ENCODE assay signal across 1 cellular context in the genomic region with DNA sequence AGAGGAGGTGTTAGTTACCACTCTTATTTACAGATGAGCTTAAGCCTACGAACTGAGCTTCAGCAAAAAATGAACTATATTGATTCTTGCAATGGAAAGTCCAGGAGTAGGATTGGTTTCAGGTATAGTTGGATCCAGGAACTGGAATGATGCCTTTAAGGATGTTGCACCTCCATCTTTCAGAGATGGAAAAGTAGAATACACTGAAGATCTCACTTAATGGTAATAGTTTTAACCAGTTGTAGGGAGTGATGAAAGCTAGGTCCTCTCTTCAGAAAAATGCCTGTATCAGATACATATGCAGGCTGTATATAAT.
TF ChIP-seq lines count a peak whose summit lies in the region.

No MANE protein-coding gene starts in this region.

TF ChIP-seq in HepG2, 621 proteins besides CTCF, POLR2A, EP300 and RAD21 (continues in another document):
- TF ChIP-seq BCLAF1 (IDR thresholded peaks at IDR 0.05) (no peak), YEATS2 (CRISPR knock-in tag; IDR thresholded peaks at IDR 0.05; ENCODE audit: borderline replicate concordance) (peak; percentile 12; the same call in 1 of the 2 replicates), CEBPG (CRISPR knock-in tag; IDR thresholded peaks at IDR 0.05) (no peak), CAMTA2 (CRISPR knock-in tag; IDR thresholded peaks at IDR 0.05; ENCODE audit: borderline replicate concordance) (no peak), ZNF512 (CRISPR knock-in tag; IDR thresholded peaks at IDR 0.05) (no peak), ZNF577 (CRISPR knock-in tag; IDR thresholded peaks at IDR 0.05; ENCODE audit: borderline replicate concordance, low read depth) (no peak), ZNF274 (CRISPR knock-in tag; IDR thresholded peaks at IDR 0.05) (no peak), NAIF1 (CRISPR knock-in tag; IDR thresholded peaks at IDR 0.05; ENCODE audit: borderline replicate concordance) (no peak), SIN3A (IDR thresholded peaks at IDR 0.05; ENCODE audit: borderline replicate concordance, low read depth, low read length) (no peak), AKAP8 (CRISPR knock-in tag; IDR thresholded peaks at IDR 0.05) (no peak), HMG20A (CRISPR knock-in tag; IDR thresholded peaks at IDR 0.05; ENCODE audit: borderline replicate concordance) (0 out of 2 replicates have a peak, but pooled peaks have one; percentile 10), WIZ (CRISPR knock-in tag; IDR thresholded peaks at IDR 0.05) (no peak), ZNF547 (CRISPR knock-in tag; IDR thresholded peaks at IDR 0.05) (no peak), GATAD2A (CRISPR knock-in tag; IDR thresholded peaks at IDR 0.05) (no peak), CHCHD3 (CRISPR knock-in tag; IDR thresholded peaks at IDR 0.05) (no peak), ASH2L (IDR thresholded peaks at IDR 0.05; ENCODE audit: insufficient read length, low read depth, low read length) (no peak), ELF1 (CRISPR knock-in tag; IDR thresholded peaks at IDR 0.05) (0 out of 2 replicates have a peak, but pooled peaks have one; percentile 1), ZNF768 (CRISPR knock-in tag; IDR thresholded peaks at IDR 0.05) (no peak), ZNF33A (CRISPR knock-in tag; IDR thresholded peaks at IDR 0.05; ENCODE audit: borderline replicate concordance) (no peak), ZIK1 (CRISPR knock-in tag; IDR thresholded peaks at IDR 0.05; ENCODE audit: borderline replicate concordance, low read depth) (no peak)
- TF ChIP-seq, protein P1, sequence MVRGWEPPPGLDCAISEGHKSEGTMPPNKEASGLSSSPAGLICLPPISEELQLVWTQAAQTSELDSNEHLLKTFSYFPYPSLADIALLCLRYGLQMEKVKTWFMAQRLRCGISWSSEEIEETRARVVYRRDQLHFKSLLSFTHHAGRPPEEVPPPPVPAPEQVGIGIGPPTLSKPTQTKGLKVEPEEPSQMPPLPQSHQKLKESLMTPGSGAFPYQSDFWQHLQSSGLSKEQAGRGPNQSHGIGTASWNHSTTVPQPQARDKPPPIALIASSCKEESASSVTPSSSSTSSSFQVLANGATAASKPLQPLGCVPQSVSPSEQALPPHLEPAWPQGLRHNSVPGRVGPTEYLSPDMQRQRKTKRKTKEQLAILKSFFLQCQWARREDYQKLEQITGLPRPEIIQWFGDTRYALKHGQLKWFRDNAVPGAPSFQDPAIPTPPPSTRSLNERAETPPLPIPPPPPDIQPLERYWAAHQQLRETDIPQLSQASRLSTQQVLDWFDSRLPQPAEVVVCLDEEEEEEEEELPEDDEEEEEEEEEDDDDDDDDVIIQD (CRISPR knock-in tag; IDR thresholded peaks at IDR 0.05; ENCODE audit: low read depth), result 0 out of 2 replicates have a peak, but pooled peaks have one; percentile 9
- TF ChIP-seq, protein P2, sequence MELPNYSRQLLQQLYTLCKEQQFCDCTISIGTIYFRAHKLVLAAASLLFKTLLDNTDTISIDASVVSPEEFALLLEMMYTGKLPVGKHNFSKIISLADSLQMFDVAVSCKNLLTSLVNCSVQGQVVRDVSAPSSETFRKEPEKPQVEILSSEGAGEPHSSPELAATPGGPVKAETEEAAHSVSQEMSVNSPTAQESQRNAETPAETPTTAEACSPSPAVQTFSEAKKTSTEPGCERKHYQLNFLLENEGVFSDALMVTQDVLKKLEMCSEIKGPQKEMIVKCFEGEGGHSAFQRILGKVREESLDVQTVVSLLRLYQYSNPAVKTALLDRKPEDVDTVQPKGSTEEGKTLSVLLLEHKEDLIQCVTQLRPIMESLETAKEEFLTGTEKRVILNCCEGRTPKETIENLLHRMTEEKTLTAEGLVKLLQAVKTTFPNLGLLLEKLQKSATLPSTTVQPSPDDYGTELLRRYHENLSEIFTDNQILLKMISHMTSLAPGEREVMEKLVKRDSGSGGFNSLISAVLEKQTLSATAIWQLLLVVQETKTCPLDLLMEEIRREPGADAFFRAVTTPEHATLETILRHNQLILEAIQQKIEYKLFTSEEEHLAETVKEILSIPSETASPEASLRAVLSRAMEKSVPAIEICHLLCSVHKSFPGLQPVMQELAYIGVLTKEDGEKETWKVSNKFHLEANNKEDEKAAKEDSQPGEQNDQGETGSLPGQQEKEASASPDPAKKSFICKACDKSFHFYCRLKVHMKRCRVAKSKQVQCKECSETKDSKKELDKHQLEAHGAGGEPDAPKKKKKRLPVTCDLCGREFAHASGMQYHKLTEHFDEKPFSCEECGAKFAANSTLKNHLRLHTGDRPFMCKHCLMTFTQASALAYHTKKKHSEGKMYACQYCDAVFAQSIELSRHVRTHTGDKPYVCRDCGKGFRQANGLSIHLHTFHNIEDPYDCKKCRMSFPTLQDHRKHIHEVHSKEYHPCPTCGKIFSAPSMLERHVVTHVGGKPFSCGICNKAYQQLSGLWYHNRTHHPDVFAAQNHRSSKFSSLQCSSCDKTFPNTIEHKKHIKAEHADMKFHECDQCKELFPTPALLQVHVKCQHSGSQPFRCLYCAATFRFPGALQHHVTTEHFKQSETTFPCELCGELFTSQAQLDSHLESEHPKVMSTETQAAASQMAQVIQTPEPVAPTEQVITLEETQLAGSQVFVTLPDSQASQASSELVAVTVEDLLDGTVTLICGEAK (IDR thresholded peaks at IDR 0.05), result no peak
- TF ChIP-seq, protein P2 (CRISPR knock-in tag; IDR thresholded peaks at IDR 0.05), result no peak
- TF ChIP-seq, protein P3, sequence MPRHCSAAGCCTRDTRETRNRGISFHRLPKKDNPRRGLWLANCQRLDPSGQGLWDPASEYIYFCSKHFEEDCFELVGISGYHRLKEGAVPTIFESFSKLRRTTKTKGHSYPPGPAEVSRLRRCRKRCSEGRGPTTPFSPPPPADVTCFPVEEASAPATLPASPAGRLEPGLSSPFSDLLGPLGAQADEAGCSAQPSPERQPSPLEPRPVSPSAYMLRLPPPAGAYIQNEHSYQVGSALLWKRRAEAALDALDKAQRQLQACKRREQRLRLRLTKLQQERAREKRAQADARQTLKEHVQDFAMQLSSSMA (CRISPR knock-in tag; IDR thresholded peaks at IDR 0.05), result no peak
- TF ChIP-seq, protein P4, sequence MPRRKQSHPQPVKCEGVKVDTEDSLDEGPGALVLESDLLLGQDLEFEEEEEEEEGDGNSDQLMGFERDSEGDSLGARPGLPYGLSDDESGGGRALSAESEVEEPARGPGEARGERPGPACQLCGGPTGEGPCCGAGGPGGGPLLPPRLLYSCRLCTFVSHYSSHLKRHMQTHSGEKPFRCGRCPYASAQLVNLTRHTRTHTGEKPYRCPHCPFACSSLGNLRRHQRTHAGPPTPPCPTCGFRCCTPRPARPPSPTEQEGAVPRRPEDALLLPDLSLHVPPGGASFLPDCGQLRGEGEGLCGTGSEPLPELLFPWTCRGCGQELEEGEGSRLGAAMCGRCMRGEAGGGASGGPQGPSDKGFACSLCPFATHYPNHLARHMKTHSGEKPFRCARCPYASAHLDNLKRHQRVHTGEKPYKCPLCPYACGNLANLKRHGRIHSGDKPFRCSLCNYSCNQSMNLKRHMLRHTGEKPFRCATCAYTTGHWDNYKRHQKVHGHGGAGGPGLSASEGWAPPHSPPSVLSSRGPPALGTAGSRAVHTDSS (CRISPR knock-in tag; conservative IDR thresholded peaks at IDR 0.05), result no peak
- TF ChIP-seq, protein P5, sequence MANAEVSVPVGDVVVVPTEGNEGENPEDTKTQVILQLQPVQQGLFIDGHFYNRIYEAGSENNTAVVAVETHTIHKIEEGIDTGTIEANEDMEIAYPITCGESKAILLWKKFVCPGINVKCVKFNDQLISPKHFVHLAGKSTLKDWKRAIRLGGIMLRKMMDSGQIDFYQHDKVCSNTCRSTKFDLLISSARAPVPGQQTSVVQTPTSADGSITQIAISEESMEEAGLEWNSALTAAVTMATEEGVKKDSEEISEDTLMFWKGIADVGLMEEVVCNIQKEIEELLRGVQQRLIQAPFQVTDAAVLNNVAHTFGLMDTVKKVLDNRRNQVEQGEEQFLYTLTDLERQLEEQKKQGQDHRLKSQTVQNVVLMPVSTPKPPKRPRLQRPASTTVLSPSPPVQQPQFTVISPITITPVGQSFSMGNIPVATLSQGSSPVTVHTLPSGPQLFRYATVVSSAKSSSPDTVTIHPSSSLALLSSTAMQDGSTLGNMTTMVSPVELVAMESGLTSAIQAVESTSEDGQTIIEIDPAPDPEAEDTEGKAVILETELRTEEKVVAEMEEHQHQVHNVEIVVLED (CRISPR knock-in tag; IDR thresholded peaks at IDR 0.05; ENCODE audit: borderline replicate concordance), result no peak; the same call in 1 of the 2 replicates
- TF ChIP-seq, protein P6, sequence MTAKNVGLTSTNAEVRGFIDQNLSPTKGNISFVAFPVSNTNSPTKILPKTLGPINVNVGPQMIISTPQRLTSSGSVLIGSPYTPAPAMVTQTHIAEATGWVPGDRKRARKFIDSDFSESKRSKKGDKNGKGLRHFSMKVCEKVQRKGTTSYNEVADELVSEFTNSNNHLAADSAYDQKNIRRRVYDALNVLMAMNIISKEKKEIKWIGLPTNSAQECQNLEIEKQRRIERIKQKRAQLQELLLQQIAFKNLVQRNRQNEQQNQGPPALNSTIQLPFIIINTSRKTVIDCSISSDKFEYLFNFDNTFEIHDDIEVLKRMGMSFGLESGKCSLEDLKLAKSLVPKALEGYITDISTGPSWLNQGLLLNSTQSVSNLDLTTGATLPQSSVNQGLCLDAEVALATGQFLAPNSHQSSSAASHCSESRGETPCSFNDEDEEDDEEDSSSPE (CRISPR knock-in tag; IDR thresholded peaks at IDR 0.05), result peak; percentile 54; the same call in 1 of the 2 replicates
- TF ChIP-seq, protein P7, sequence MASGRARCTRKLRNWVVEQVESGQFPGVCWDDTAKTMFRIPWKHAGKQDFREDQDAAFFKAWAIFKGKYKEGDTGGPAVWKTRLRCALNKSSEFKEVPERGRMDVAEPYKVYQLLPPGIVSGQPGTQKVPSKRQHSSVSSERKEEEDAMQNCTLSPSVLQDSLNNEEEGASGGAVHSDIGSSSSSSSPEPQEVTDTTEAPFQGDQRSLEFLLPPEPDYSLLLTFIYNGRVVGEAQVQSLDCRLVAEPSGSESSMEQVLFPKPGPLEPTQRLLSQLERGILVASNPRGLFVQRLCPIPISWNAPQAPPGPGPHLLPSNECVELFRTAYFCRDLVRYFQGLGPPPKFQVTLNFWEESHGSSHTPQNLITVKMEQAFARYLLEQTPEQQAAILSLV (CRISPR knock-in tag; IDR thresholded peaks at IDR 0.05; ENCODE audit: borderline replicate concordance), result no peak
